In the genomic region with DNA sequence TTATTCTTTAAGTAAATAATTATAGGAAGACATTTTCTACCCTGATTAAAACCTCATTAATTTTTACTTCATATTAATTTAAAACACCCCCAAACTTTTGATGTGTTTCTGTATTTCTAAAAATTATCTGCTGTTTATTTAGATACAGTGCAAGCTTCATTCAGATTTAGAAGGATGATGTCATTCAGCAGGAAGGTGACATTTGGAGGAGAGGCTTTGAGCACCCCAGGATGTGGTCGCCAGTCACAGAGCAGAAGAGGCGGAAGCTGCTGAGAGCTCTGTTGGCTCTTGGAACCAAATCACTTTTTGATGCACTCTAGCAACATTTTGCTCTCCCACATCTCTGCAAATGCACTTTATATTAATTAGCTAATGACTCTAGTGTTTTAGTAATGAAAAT, we compare ENCODE assay signal across 9 cellular contexts.
DNase-seq lines count a peak whose midpoint lies in the region; ATAC-seq, FAIRE-seq and TF ChIP-seq lines count a peak whose summit lies in the region.
"Had no signal": no experiment of that assay in that cellular context is flagged by ENCODE, and none has a peak within 500 bp of the region (broad histone marks: within the 10 kb centered on the region; RNA-seq: fewer than 3 reads in every experiment).

No MANE protein-coding gene starts in this region.

- no peak for FAIRE-seq in kidney (lab: Jason Lieb, UNC)

- no peaks in the 10 kb centered on the region for H3K27me3 ChIP-seq in sigmoid colon

- CTCF ChIA-PET in activated CD4-positive, alpha-beta T cell treated with anti-CD3 and anti-CD28 coated beads, Interleukin-2, amount 10 ng/mL, durations not matched to agents 7 days and 5 days (lab: Charles Lee), result interaction anchor here (0.5 kb wide), 1 partner anchor 1509 kb away, joined by 4 read pairs; no protein-coding TSS in a partner anchor

- H3K27me3 Mint-ChIP-seq in activated CD4-positive, alpha-beta T cell treated with anti-CD3 and anti-CD28 coated beads, Interleukin-2, amount 10 ng/mL, durations not matched to agents 7 days and 5 days, result no peaks in the 10 kb centered on the region

- H3K9ac ChIP-seq in kidney (ENCODE audit: low read length in 2 of 2), result no peak overlapping the region

- peak overlapping the region; percentile 89 for H3K27ac Mint-ChIP-seq in activated CD4-positive, alpha-beta T cell treated with anti-CD3 and anti-CD28 coated beads, Interleukin-2, amount 10 ng/mL, durations not matched to agents 7 days and 5 days

- intact Hi-C loops in kidney (cut with DNase I) (no loop called here), sigmoid colon (cut with DNase I) (no loop called here)

- ATAC-seq in GM18520 (IDR thresholded peaks at IDR 0.05; ENCODE audit: unreplicated experiment) (peak; percentile 61), HG02938 (IDR thresholded peaks at IDR 0.05; ENCODE audit: unreplicated experiment) (peak; percentile 97), esophagus mucosa (no peak)

- H3K36me3 Mint-ChIP-seq in activated CD4-positive, alpha-beta T cell treated with anti-CD3 and anti-CD28 coated beads, Interleukin-2, amount 10 ng/mL, durations not matched to agents 7 days and 5 days (ENCODE audit: low read depth), result peaks cover 2% of the 10 kb centered on the region

- H3K4me1 ChIP-seq in kidney (ENCODE audit: control insufficient read depth in 1 of 2, insufficient read depth in 1 of 2, low read depth in 1 of 2, low read length in 2 of 2), result peaks cover 0 to 4% of the 10 kb centered on the region in 2 donors
- peaks cover 0 to 8% (median 4%) of the 10 kb centered on the region in 4 donors for H3K4me1 ChIP-seq in sigmoid colon

- no peak for TF ChIP-seq POLR2A in sigmoid colon (IDR thresholded peaks at IDR 0.05)

- H3K4me1 Mint-ChIP-seq in activated CD4-positive, alpha-beta T cell treated with anti-CD3 and anti-CD28 coated beads, Interleukin-2, amount 10 ng/mL, durations not matched to agents 7 days and 5 days, result peaks cover 19% of the 10 kb centered on the region

- no peak overlapping the region for H3K4me3 ChIP-seq in kidney (ENCODE audit: low read length in 2 of 2)
- H3K4me3 ChIP-seq in sigmoid colon, result no peak overlapping the region

- H3K9me3 Mint-ChIP-seq in activated CD4-positive, alpha-beta T cell treated with anti-CD3 and anti-CD28 coated beads, Interleukin-2, amount 10 ng/mL, durations not matched to agents 7 days and 5 days, result no peaks in the 10 kb centered on the region

- POLR2A ChIA-PET in activated CD4-positive, alpha-beta T cell treated with anti-CD3 and anti-CD28 coated beads, Interleukin-2, amount 10 ng/mL, durations not matched to agents 7 days and 5 days (lab: Charles Lee), result no interaction called here

- H3K4me3 Mint-ChIP-seq in activated CD4-positive, alpha-beta T cell treated with anti-CD3 and anti-CD28 coated beads, Interleukin-2, amount 10 ng/mL, durations not matched to agents 7 days and 5 days, result no peak overlapping the region

- no peak for TF ChIP-seq EP300 in sigmoid colon (IDR thresholded peaks at IDR 0.05)

- no peak overlapping the region for H3K27ac ChIP-seq in kidney (ENCODE audit: low read depth in 2 of 2, low read length in 2 of 2)
- H3K27ac ChIP-seq in sigmoid colon, result no peak overlapping the region
- H3K27ac ChIP-seq: epithelial cell of prostate had no signal

- TF ChIP-seq CTCF in kidney (IDR thresholded peaks at IDR 0.05; ENCODE audit: borderline replicate concordance, extremely low read depth, insufficient read depth) (no peak), sigmoid colon (IDR thresholded peaks at IDR 0.05) (no peak)

- H3K36me3 ChIP-seq in kidney (ENCODE audit: control insufficient read depth in 1 of 2, insufficient read depth in 2 of 2, low read length in 2 of 2), result no peaks in the 10 kb centered on the region
- no peaks in the 10 kb centered on the region for H3K36me3 ChIP-seq in sigmoid colon

- WGBS in sigmoid colon, 2 donors, result 46 to 78% methylated on average over 2 of the region's 2 CpGs

- peak; percentile 61 for DNase-seq in activated CD4-positive, alpha-beta T cell treated with anti-CD3 and anti-CD28 coated beads, Interleukin-2, amount 10 ng/mL, durations not matched to agents 7 days and 5 days
- DNase-seq in kidney (peak; percentile 32), retina (no peak), NCI-H82 (lab: John Stamatoyannopoulos, UW) (no peak), sigmoid colon (no peak)

- H3K9me3 ChIP-seq in kidney (ENCODE audit: control insufficient read depth in 1 of 2, low read length in 2 of 2) (no peaks in the 10 kb centered on the region), sigmoid colon (no peaks in the 10 kb centered on the region)

Comparison
In these comparisons a context has a peak if more than half of its experiments do, and no peak if none do; other contexts are left out.
1. DNase-seq: peak in activated CD4-positive, alpha-beta T cell treated with anti-CD3 and anti-CD28 coated beads, Interleukin-2, amount 10 ng/mL, durations not matched to agents 7 days and 5 days (single experiment) and kidney (single experiment); none in retina (single experiment), NCI-H82 (single experiment) and sigmoid colon (single experiment).